1 cellular context compared by ENCODE assay signal in the genomic region with DNA sequence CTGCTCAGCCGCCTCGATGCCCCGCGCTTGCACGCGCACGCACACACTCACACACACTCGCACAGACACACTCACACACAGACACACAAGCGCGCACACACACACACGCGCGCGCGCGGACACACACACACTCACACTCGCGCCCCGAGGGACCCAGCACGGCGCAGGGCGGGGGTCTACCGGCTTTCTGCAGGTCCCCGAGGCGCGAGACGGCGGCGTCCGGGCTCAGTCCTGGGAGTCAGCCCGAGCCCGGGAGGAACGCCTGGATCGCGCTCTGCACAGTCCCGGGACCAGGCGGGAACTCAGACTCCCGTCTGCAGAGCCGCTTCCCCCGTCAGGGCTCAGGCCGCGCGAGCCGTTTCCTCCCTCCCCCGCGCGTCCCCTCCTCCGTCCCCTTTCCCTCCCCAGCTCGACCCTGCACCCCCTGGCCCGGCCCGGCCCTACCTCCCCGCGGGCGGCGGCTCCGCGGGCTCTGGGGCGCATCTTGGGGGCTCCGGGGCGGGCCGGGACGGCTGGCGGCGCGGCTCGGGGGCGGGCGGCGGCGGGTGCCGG.
TF ChIP-seq lines count a peak whose summit lies in the region.

No MANE protein-coding gene starts in this region.

TF ChIP-seq in GM23338, 12 proteins besides CTCF, POLR2A, EP300 and RAD21 (continued from another document):
- TF ChIP-seq, protein P1, sequence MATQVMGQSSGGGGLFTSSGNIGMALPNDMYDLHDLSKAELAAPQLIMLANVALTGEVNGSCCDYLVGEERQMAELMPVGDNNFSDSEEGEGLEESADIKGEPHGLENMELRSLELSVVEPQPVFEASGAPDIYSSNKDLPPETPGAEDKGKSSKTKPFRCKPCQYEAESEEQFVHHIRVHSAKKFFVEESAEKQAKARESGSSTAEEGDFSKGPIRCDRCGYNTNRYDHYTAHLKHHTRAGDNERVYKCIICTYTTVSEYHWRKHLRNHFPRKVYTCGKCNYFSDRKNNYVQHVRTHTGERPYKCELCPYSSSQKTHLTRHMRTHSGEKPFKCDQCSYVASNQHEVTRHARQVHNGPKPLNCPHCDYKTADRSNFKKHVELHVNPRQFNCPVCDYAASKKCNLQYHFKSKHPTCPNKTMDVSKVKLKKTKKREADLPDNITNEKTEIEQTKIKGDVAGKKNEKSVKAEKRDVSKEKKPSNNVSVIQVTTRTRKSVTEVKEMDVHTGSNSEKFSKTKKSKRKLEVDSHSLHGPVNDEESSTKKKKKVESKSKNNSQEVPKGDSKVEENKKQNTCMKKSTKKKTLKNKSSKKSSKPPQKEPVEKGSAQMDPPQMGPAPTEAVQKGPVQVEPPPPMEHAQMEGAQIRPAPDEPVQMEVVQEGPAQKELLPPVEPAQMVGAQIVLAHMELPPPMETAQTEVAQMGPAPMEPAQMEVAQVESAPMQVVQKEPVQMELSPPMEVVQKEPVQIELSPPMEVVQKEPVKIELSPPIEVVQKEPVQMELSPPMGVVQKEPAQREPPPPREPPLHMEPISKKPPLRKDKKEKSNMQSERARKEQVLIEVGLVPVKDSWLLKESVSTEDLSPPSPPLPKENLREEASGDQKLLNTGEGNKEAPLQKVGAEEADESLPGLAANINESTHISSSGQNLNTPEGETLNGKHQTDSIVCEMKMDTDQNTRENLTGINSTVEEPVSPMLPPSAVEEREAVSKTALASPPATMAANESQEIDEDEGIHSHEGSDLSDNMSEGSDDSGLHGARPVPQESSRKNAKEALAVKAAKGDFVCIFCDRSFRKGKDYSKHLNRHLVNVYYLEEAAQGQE (IDR thresholded peaks at IDR 0.05; ENCODE audit: unreplicated experiment) = no peak
- TF ChIP-seq, protein P2, sequence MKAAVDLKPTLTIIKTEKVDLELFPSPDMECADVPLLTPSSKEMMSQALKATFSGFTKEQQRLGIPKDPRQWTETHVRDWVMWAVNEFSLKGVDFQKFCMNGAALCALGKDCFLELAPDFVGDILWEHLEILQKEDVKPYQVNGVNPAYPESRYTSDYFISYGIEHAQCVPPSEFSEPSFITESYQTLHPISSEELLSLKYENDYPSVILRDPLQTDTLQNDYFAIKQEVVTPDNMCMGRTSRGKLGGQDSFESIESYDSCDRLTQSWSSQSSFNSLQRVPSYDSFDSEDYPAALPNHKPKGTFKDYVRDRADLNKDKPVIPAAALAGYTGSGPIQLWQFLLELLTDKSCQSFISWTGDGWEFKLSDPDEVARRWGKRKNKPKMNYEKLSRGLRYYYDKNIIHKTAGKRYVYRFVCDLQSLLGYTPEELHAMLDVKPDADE (IDR thresholded peaks at IDR 0.05) = no peak
- TF ChIP-seq ZNF114 (CRISPR knock-in tag; IDR thresholded peaks at IDR 0.05) = no peak
